In the genomic region with DNA sequence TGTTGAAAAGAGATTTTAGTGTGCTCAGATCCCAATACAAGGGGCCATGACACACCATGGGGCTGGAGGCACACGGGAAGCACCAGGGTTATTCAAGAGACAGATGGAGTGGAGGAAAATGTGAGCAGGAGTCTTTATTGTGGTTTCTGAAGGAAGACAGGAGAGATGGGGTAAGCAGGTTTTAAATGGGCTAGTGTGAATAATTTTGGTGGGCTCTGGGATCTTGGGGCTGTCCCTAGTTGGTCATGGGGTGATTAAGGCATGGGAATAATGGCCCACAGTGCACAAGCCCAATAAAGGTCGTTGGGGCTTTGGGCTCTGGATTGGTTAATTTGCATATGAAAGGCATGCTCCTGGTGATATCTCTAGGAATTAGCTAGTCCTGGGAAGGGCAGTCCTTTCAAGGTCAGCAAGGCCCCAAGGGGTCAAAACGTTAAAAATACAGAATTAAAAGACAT, we compare ENCODE assay signal across 23 cellular contexts. TPM values are rescaled to one million over a fixed set of nuclear protein-coding genes. Genes with fewer than 3 reads are reported as not detected.
"Had no signal": no experiment of that assay in that cellular context is flagged by ENCODE, and none has a peak within 500 bp of the region (broad histone marks: within the 10 kb centered on the region; RNA-seq: fewer than 3 reads in every experiment).

No MANE protein-coding gene starts in this region.

- H3K4me3 ChIP-seq: ascending aorta, gastrocnemius medialis, heart left ventricle, lower lobe of right lung, psoas muscle, spleen, testis had no signal

- H3K27me3 ChIP-seq: ascending aorta, gastrocnemius medialis, heart left ventricle, testis had no signal

- H3K36me3 ChIP-seq: ascending aorta, gastrocnemius medialis, heart left ventricle, lower lobe of right lung, spleen had no signal

- DNase-seq: activated CD4-positive, alpha-beta T cell treated with anti-CD3 and anti-CD28 coated beads, Interleukin-2, amount 50 U/mL, for 4 hours; activated CD4-positive, CD25-positive, alpha-beta regulatory T cell treated with anti-CD3 and anti-CD28 coated beads, Interleukin-2, amount 50 U/mL, for 72 hours; activated naive CD4-positive, alpha-beta T cell treated with Interleukin-2 at 50 U/mL for 16 hours; activated T-cell treated with anti-CD3 and anti-CD28 coated beads for 4 hours; gastrocnemius medialis; heart left ventricle; left colon; lower lobe of right lung; psoas muscle; spleen; stimulated activated naive CD8-positive, alpha-beta T cell treated with anti-CD3 and anti-CD28 coated beads, Interleukin-15, amount 100 ng/mL, for 72 hours; T-helper 9 cell; testis had no signal

- H3K9me3 Mint-ChIP-seq: mesothelial cell of epicardium; stimulated activated naive CD8-positive, alpha-beta T cell treated with anti-CD3 and anti-CD28 coated beads, Interleukin-15, amount 100 ng/mL, for 72 hours had no signal

- ATAC-seq: gastrocnemius medialis; heart left ventricle; left colon; lower lobe of right lung; psoas muscle; sciatic nerve; stimulated activated naive CD8-positive, alpha-beta T cell treated with anti-CD3 and anti-CD28 coated beads, Interleukin-15, amount 100 ng/mL, for 72 hours had no signal

- H3K27ac ChIP-seq: ascending aorta, gastrocnemius medialis, heart left ventricle, lower lobe of right lung, psoas muscle, spleen, testis had no signal

- H3K27me3 Mint-ChIP-seq: stimulated activated naive CD8-positive, alpha-beta T cell treated with anti-CD3 and anti-CD28 coated beads, Interleukin-15, amount 100 ng/mL, for 72 hours had no signal

- H3K27ac Mint-ChIP-seq: mesothelial cell of epicardium; stimulated activated naive CD8-positive, alpha-beta T cell treated with anti-CD3 and anti-CD28 coated beads, Interleukin-15, amount 100 ng/mL, for 72 hours had no signal

- H3K9me3 ChIP-seq: ascending aorta, gastrocnemius medialis, heart left ventricle, lower lobe of right lung, psoas muscle, spleen, testis had no signal

- H3K4me3 Mint-ChIP-seq: mesothelial cell of epicardium; stimulated activated naive CD8-positive, alpha-beta T cell treated with anti-CD3 and anti-CD28 coated beads, Interleukin-15, amount 100 ng/mL, for 72 hours had no signal

- H3K4me1 ChIP-seq: ascending aorta, gastrocnemius medialis, heart left ventricle, lower lobe of right lung, psoas muscle, spleen, testis had no signal

- H3K4me1 Mint-ChIP-seq: mesothelial cell of epicardium; stimulated activated naive CD8-positive, alpha-beta T cell treated with anti-CD3 and anti-CD28 coated beads, Interleukin-15, amount 100 ng/mL, for 72 hours had no signal

RNA-seq across cellular contexts. Expression of a gene that starts 3.6 kb away (rescaled TPM):
- total RNA-seq: ascending aorta, chondrocyte, dermis microvascular lymphatic vessel endothelial cell, epithelial cell of proximal tubule, gastrocnemius medialis, heart left ventricle, left colon, mesothelial cell of epicardium, myocyte, osteocyte, psoas muscle, spleen, testis, ureter had no signal
- polyA plus RNA-seq: neural cell had no signal

RNA-seq across cellular contexts. Expression of a gene that starts 31.4 kb away (rescaled TPM):
- total RNA-seq: dermis microvascular lymphatic vessel endothelial cell, epithelial cell of proximal tubule, gastrocnemius medialis, left colon, lower lobe of right lung, myocyte, osteocyte, psoas muscle, sciatic nerve, spleen, ureter had no signal
- polyA plus RNA-seq: neural cell, psoas muscle, spleen had no signal

RNA-seq across cellular contexts. Expression of a gene that starts 43.5 kb away (rescaled TPM):
- total RNA-seq: ascending aorta, chondrocyte, dermis microvascular lymphatic vessel endothelial cell, gastrocnemius medialis, lower lobe of right lung, myocyte, osteocyte, testis had no signal
- polyA plus RNA-seq: neural cell had no signal
